28 cellular contexts compared by ENCODE assay signal in the genomic region with DNA sequence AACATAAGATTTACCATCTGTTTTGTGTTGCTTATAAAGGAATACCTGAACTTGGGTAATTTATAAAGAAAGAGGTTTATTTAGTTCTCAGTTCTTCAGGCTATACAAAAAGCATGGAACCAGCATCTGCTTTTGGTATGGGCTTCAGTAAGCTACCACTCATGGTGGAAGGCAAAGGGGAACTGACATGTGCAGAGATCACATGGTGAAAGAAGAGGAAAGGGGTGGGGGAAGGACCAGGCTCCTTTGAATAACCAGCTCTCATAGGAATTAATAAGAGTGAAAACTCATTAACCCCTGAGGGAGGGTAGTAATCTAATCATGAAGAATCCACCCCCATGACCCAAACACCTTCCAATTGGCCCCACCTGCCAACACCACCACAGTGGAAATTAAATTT.
"Had no signal": no experiment of that assay in that cellular context is flagged by ENCODE, and none has a peak within 500 bp of the region (broad histone marks: within the 10 kb centered on the region; RNA-seq: fewer than 3 reads in every experiment).

No MANE protein-coding gene starts in this region.

- H3K9ac ChIP-seq: neural progenitor cell, parathyroid adenoma had no signal

- H3K27me3 ChIP-seq: gastrocnemius medialis, hepatocyte, neural progenitor cell, right atrium auricular region, stomach, thyroid gland, vagina had no signal

- H3K79me2 ChIP-seq: hepatocyte, parathyroid adenoma had no signal

- H3K4me2 ChIP-seq: hepatocyte, neural progenitor cell, smooth muscle cell had no signal

- H3K27ac ChIP-seq: epithelial cell of prostate, gastrocnemius medialis, hepatocyte, neural progenitor cell, parathyroid adenoma, right atrium auricular region, stomach, thyroid gland, vagina had no signal

- H3K4me3 ChIP-seq: gastrocnemius medialis, hepatocyte, lung, neural progenitor cell, right atrium auricular region, smooth muscle cell, stomach, thyroid gland, vagina had no signal

- FAIRE-seq: kidney had no signal

- H3K4me1 ChIP-seq: gastrocnemius medialis, neural progenitor cell, parathyroid adenoma, right atrium auricular region, stomach, vagina had no signal

- H3K36me3 ChIP-seq: gastrocnemius medialis, neural progenitor cell, right atrium auricular region, stomach, thyroid gland, vagina had no signal

- ATAC-seq: esophagus mucosa; gastrocnemius medialis; left lobe of liver; naive thymus-derived CD4-positive, alpha-beta T cell; sciatic nerve had no signal

- H2AFZ ChIP-seq: hepatocyte, neural progenitor cell, parathyroid adenoma had no signal

- DNase-seq: effector CD8-positive, alpha-beta T cell; endodermal cell; foreskin fibroblast; gastrocnemius medialis; head of caudate nucleus; kidney; mesenchymal stem cell; midbrain; naive thymus-derived CD4-positive, alpha-beta T cell; stimulated activated CD4-positive, alpha-beta T cell treated with anti-CD3 and anti-CD28 coated beads, Interleukin-12 subunit alpha, Interleukin-12 subunit beta, amount 100 ng/mL, for 4 hours; stimulated activated CD4-positive, alpha-beta T cell treated with anti-CD3 and anti-CD28 coated beads, Interleukin-1b, Interleukin-23, amount 100 ng/mL, for 48 hours; stimulated activated CD4-positive, alpha-beta T cell treated with anti-CD3 and anti-CD28 coated beads, Interleukin-4, amount 100 ng/mL, for 1 hour; stimulated activated CD8-positive, alpha-beta memory T cell treated with anti-CD3 and anti-CD28 coated beads, Interleukin-4, amount 100 ng/mL, for 48 hours; stimulated activated naive CD4-positive, alpha-beta T cell treated with Interleukin-2 at 50 U/mL for 16 hours; stomach; thyroid gland; trophoblast cell had no signal

- H3K9me3 ChIP-seq: stomach, thyroid gland, vagina had no signal
